Comparison of ENCODE assay signal across 12 cellular contexts in the genomic region with DNA sequence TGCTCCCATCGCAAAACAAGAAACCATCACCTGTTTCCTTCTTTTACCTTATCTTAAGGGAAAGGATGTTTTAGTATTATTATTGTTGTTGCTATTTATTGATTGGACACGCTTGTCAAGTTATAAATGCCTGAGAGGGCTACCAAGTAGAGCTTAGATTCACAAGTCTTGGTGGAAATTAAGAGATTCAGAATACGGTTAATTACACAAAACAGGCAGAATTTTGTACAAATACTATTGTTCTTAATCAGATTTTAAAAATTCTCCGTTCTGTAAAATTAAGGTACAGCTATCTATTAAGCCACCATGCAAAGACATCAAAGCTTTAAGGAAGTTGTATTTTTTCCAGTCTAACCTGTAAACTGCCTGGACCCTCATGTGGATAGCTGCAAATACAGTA. TPM values are rescaled to one million over a fixed set of nuclear protein-coding genes. Genes with fewer than 3 reads are reported as not detected.
DNase-seq lines count a peak whose midpoint lies in the region; ATAC-seq and TF ChIP-seq lines count a peak whose summit lies in the region.
"Had no signal": no experiment of that assay in that cellular context is flagged by ENCODE, and none has a peak within 500 bp of the region (broad histone marks: within the 10 kb centered on the region; RNA-seq: fewer than 3 reads in every experiment).

No MANE protein-coding gene starts in this region.

- intact Hi-C loops in activated CD4-positive, alpha-beta T cell treated with anti-CD3 and anti-CD28 coated beads, Interleukin-2, amount 10 ng/mL, durations not matched to agents 24 days and 14 days (cut with micrococcal nuclease), result loop anchor here (10.0 kb wide), 1 partner anchor 1192 kb away; a partner anchor contains a TSS

- peak overlapping the region; percentile 69 for H2AFZ ChIP-seq in SU-DHL-6 (ENCODE audit: low read depth, low read length, severe bottlenecking)
- H2AFZ ChIP-seq in hepatocyte, result no peak overlapping the region

- DNase-seq in activated CD4-positive, alpha-beta T cell treated with anti-CD3 and anti-CD28 coated beads, Interleukin-2, amount 10 ng/mL, durations not matched to agents 24 days and 14 days, result no peak
- DNase-seq in activated CD4-positive, alpha-beta T cell treated with anti-CD3 and anti-CD28 coated beads for 4 hours, result no peak
- no peak for DNase-seq in hepatocyte (ENCODE audit: low spot score)
- DNase-seq in NCI-H2029 treated with DMSO at 0.1 percent for 48 hours (lab: John Stamatoyannopoulos, UW), result no peak
- DNase-seq: anterior cingulate cortex, hippocampal formation, NCI-H1092 treated with DMSO at 0.1 percent for 48 hours, NCI-H69 had no signal

- H3K36me3 Mint-ChIP-seq in activated CD4-positive, alpha-beta T cell treated with anti-CD3 and anti-CD28 coated beads, Interleukin-2, amount 10 ng/mL, durations not matched to agents 24 days and 14 days (ENCODE audit: low read depth), result peaks cover 3% of the 10 kb centered on the region

- H3K79me2 ChIP-seq in SU-DHL-6 (ENCODE audit: insufficient read depth, low read length) (no peaks in the 10 kb centered on the region), hepatocyte (peaks cover 6% of the 10 kb centered on the region)

- H3K4me1 ChIP-seq in hepatocyte (ENCODE audit: insufficient read depth) (no peaks in the 10 kb centered on the region), skeletal muscle satellite cell (ENCODE audit: control insufficient read depth, insufficient read depth, low read length) (no peaks in the 10 kb centered on the region)

- peak overlapping the region; percentile 73 for H3K4me2 ChIP-seq in SU-DHL-6 (ENCODE audit: low read depth, low read length, poor library complexity, severe bottlenecking)
- H3K4me2 ChIP-seq in hepatocyte, result peak overlapping the region; percentile 69
- H3K4me2 ChIP-seq in skeletal muscle satellite cell (ENCODE audit: low read length), result peak overlapping the region; percentile 80

- H3K9me2 ChIP-seq in SU-DHL-6 (replicated peaks; ENCODE audit: insufficient read depth, low read length) (no peaks in the 10 kb centered on the region), hepatocyte (replicated peaks; ENCODE audit: insufficient read depth) (no peaks in the 10 kb centered on the region)

- H3K9me3 ChIP-seq in SU-DHL-6 (ENCODE audit: insufficient read depth, low read length) (no peaks in the 10 kb centered on the region), hepatocyte (ENCODE audit: low read depth) (no peaks in the 10 kb centered on the region), skeletal muscle satellite cell (replicated peaks; ENCODE audit: low read length) (no peaks in the 10 kb centered on the region)

- H3F3A ChIP-seq in SU-DHL-6 (ENCODE audit: insufficient read depth), result peaks cover 21% of the 10 kb centered on the region

- H3K27me3 ChIP-seq in SU-DHL-6 (ENCODE audit: low read length) (no peaks in the 10 kb centered on the region), hepatocyte (peaks cover 48% of the 10 kb centered on the region), skeletal muscle satellite cell (ENCODE audit: control insufficient read depth, insufficient read depth, low read length) (peaks cover 12% of the 10 kb centered on the region)

- H3K9me3 Mint-ChIP-seq in activated CD4-positive, alpha-beta T cell treated with anti-CD3 and anti-CD28 coated beads, Interleukin-2, amount 10 ng/mL, durations not matched to agents 24 days and 14 days, result no peaks in the 10 kb centered on the region

- H3K27ac ChIP-seq in SU-DHL-6 (ENCODE audit: low read depth, low read length) (no peak overlapping the region), hepatocyte (no peak overlapping the region)

- no peaks in the 10 kb centered on the region; the same call in 1 of the 2 replicates for H4K20me1 ChIP-seq in SU-DHL-6 (ENCODE audit: low read depth, low read length)
- H4K20me1 ChIP-seq in hepatocyte (ENCODE audit: insufficient read depth, poor library complexity, severe bottlenecking), result no peaks in the 10 kb centered on the region

- H3K9ac ChIP-seq in SU-DHL-6 (ENCODE audit: low read length) (no peak overlapping the region), skeletal muscle satellite cell (ENCODE audit: low read depth, low read length) (no peak overlapping the region)

- peaks cover 56% of the 10 kb centered on the region for H3K27me3 Mint-ChIP-seq in activated CD4-positive, alpha-beta T cell treated with anti-CD3 and anti-CD28 coated beads, Interleukin-2, amount 10 ng/mL, durations not matched to agents 24 days and 14 days

- no peak for ATAC-seq in GM21825 (IDR thresholded peaks at IDR 0.05; ENCODE audit: unreplicated experiment)
- ATAC-seq in HG02588 (IDR thresholded peaks at IDR 0.05; ENCODE audit: unreplicated experiment), result no peak

- H3K36me3 ChIP-seq in SU-DHL-6 (ENCODE audit: low read length) (no peaks in the 10 kb centered on the region), hepatocyte (replicated peaks; ENCODE audit: insufficient read depth, low read depth) (no peaks in the 10 kb centered on the region), skeletal muscle satellite cell (ENCODE audit: insufficient read depth, low read length) (no peaks in the 10 kb centered on the region)

- TF ChIP-seq CTCF in SU-DHL-6 (IDR thresholded peaks at IDR 0.05; ENCODE audit: insufficient read depth, low read length, poor library complexity, severe bottlenecking), result no peak
- no peak for TF ChIP-seq CTCF in hepatocyte (IDR thresholded peaks at IDR 0.05; ENCODE audit: poor library complexity)

- 58% methylated on average over 4 of the region's 4 CpGs for WGBS in hepatocyte (ENCODE audit: low lambda C conversion rate, missing lambda C conversion rate)

- peaks cover 9% of the 10 kb centered on the region for H3K4me1 Mint-ChIP-seq in activated CD4-positive, alpha-beta T cell treated with anti-CD3 and anti-CD28 coated beads, Interleukin-2, amount 10 ng/mL, durations not matched to agents 24 days and 14 days

- no peak overlapping the region for H3K27ac Mint-ChIP-seq in activated CD4-positive, alpha-beta T cell treated with anti-CD3 and anti-CD28 coated beads, Interleukin-2, amount 10 ng/mL, durations not matched to agents 24 days and 14 days

- peak overlapping the region; percentile 19 for H3K4me3 Mint-ChIP-seq in activated CD4-positive, alpha-beta T cell treated with anti-CD3 and anti-CD28 coated beads, Interleukin-2, amount 10 ng/mL, durations not matched to agents 24 days and 14 days

- H3K4me3 ChIP-seq in SU-DHL-6 (ENCODE audit: insufficient read depth, low read length, poor library complexity, severe bottlenecking), result peak overlapping the region; percentile 49
- peak overlapping the region; percentile 4 for H3K4me3 ChIP-seq in hepatocyte
- H3K4me3 ChIP-seq in skeletal muscle satellite cell (ENCODE audit: low read length), result peak overlapping the region; percentile 65

RNA-seq across cellular contexts. Expression of a gene that starts 1.1 kb away (rescaled TPM):
- total RNA-seq in activated CD4-positive, alpha-beta T cell treated with anti-CD3 and anti-CD28 coated beads, Interleukin-2, amount 10 ng/mL, durations not matched to agents 24 days and 14 days, result not detected in 2 replicates
- 13.3 and 16.3 TPM in 2 replicates for total RNA-seq in hepatocyte
- polyA plus RNA-seq in hepatocyte, result 9.0 and 11.1 TPM in 2 replicates
- total RNA-seq in skeletal muscle satellite cell (2012; rRNA removed), result 16.2 and 19.3 TPM in 2 replicates

Comparison
In these comparisons a context has a peak if more than half of its experiments do, and no peak if none do; other contexts are left out.
1. H3K4me3 ChIP-seq: peak in every context shown above with its lines; median percentile 65 in skeletal muscle satellite cell; 49 in SU-DHL-6; 4 in hepatocyte.
2. RNA of a gene that starts 1.1 kb away (total RNA-seq): 13.3 to 16.3 TPM in hepatocyte; not detected in activated CD4-positive, alpha-beta T cell treated with anti-CD3 and anti-CD28 coated beads, Interleukin-2, amount 10 ng/mL, durations not matched to agents 24 days and 14 days; every median in the first group is over 10 times any median in the second.
3. Peak in every context shown above with its lines, with median percentiles within 50 percentile points of each other: H3K4me2 ChIP-seq.